Comparison of ENCODE assay signal across 8 cellular contexts in genomic region chr11:68036717-68037239, GRCh38. TPM values are rescaled to one million over a fixed set of nuclear protein-coding genes. Genes with fewer than 3 reads are reported as not detected.
DNase-seq lines count a peak whose midpoint lies in the region; TF ChIP-seq lines count a peak whose summit lies in the region.

No MANE protein-coding gene starts in this region.

- dilution Hi-C loops in mammary epithelial cell (cut with HindIII; ENCODE audit: low sequenced_read_pairs): no loop called here

- no peak overlapping the region for H2AFZ ChIP-seq in mammary epithelial cell (ENCODE audit: low read depth, low read length)

- H3K4me1 ChIP-seq in breast epithelium (peaks cover 12 to 25% of the 10 kb centered on the region in 2 donors), mammary epithelial cell (ENCODE audit: insufficient read depth, low read length) (peaks cover 20% of the 10 kb centered on the region), colonic mucosa (peaks cover 18% of the 10 kb centered on the region), muscle layer of colon (ENCODE audit: insufficient read depth, low read length) (peaks cover 44% of the 10 kb centered on the region), vagina (peaks cover 54% of the 10 kb centered on the region)

- DNase-seq in breast epithelium (ENCODE audit: low spot score in 2 of 2) (peak in 1 of 2 donors; percentile 63), mammary epithelial cell (no peak), colonic mucosa (no peak), vagina (ENCODE audit: extremely low spot score in 2 of 2) (no peak), D341Med (ENCODE audit: low spot score) (no peak), DMS153 (lab: John Stamatoyannopoulos, UW) (no peak)
- DNase-seq in stimulated activated CD8-positive, alpha-beta memory T cell treated with anti-CD3 and anti-CD28 coated beads, Interleukin-4, amount 100 ng/mL, for 48 hours: no peak

- H3K27ac ChIP-seq in breast epithelium (peak overlapping the region; percentile 88 to 92), mammary epithelial cell (ENCODE audit: insufficient read depth, low read depth, low read length) (no peak overlapping the region), colonic mucosa (peak overlapping the region; percentile 70), muscle layer of colon (ENCODE audit: low read depth, low read length) (peak overlapping the region; percentile 85), vagina (peak overlapping the region; percentile 96)

- TF ChIP-seq POLR2A in breast epithelium (IDR thresholded peaks at IDR 0.05) (no peak), vagina (IDR thresholded peaks at IDR 0.05) (no peak)

- BruUV-seq in mammary epithelial cell (replicated peaks; lab: Mats Ljungman, UMichigan): no TSS peak

- no peaks in the 10 kb centered on the region for H4K20me1 ChIP-seq in mammary epithelial cell (ENCODE audit: insufficient read depth, low read length)

- H3K4me3 ChIP-seq in breast epithelium (no peak overlapping the region), mammary epithelial cell (replicated peaks in 1 of 3; ENCODE audit: insufficient read depth in 1 of 3, low read depth in 2 of 3, low read length in 3 of 3) (no peak overlapping the region), colonic mucosa (no peak overlapping the region), muscle layer of colon (ENCODE audit: low read depth in 1 of 2, low read length in 2 of 2) (no peak overlapping the region), vagina (no peak overlapping the region)

- peaks cover 25% of the 10 kb centered on the region for H3K79me2 ChIP-seq in mammary epithelial cell (ENCODE audit: insufficient read depth, low read length)

- WGBS in mammary epithelial cell (ENCODE audit: low coverage, missing lambda C conversion rate): 84% methylated on average over 7 of the region's 14 CpGs

- H3K9me3 ChIP-seq in breast epithelium (no peaks in the 10 kb centered on the region), mammary epithelial cell (replicated peaks; ENCODE audit: insufficient read depth, low read length) (no peaks in the 10 kb centered on the region), colonic mucosa (no peaks in the 10 kb centered on the region), muscle layer of colon (ENCODE audit: low read length) (no peaks in the 10 kb centered on the region), vagina (no peaks in the 10 kb centered on the region)

- intact Hi-C loops in breast epithelium (cut with DNase I; ENCODE audit: low total_unique reads) (no loop called here), mammary epithelial cell (cut with micrococcal nuclease) (no loop called here), colonic mucosa (cut with DNase I) (no loop called here), vagina (cut with DNase I) (no loop called here)

- CTCF ChIA-PET in mammary epithelial cell (lab: Charles Lee; ENCODE audit: low non-redundant PET): no interaction called here

- H3K27me3 ChIP-seq in breast epithelium (no peaks in the 10 kb centered on the region), mammary epithelial cell (ENCODE audit: insufficient read depth, low read length) (no peaks in the 10 kb centered on the region), colonic mucosa (no peaks in the 10 kb centered on the region), muscle layer of colon (ENCODE audit: control insufficient read depth in 1 of 2, insufficient read depth in 2 of 2, low read length in 2 of 2) (no peaks in the 10 kb centered on the region), vagina (no peaks in the 10 kb centered on the region)

- H3K36me3 ChIP-seq in breast epithelium (no peaks in the 10 kb centered on the region), mammary epithelial cell (ENCODE audit: insufficient read depth, low read length) (peaks cover 9% of the 10 kb centered on the region), colonic mucosa (peaks cover 2% of the 10 kb centered on the region), muscle layer of colon (ENCODE audit: insufficient read depth, low read length) (peaks cover 24% of the 10 kb centered on the region), vagina (peaks cover 0 to 17% of the 10 kb centered on the region in 2 donors)

- no peak overlapping the region for H3K4me2 ChIP-seq in mammary epithelial cell (ENCODE audit: insufficient read depth, low read depth, low read length)

- no peak overlapping the region for H3K9ac ChIP-seq in mammary epithelial cell (ENCODE audit: insufficient read depth, low read length)
- H3K9ac ChIP-seq in colonic mucosa (ENCODE audit: low read depth in 2 of 2, low read length in 2 of 2): peak overlapping the region; percentile 46 to 54
- no peak overlapping the region for H3K9ac ChIP-seq in muscle layer of colon (ENCODE audit: low read length)

- TF ChIP-seq CTCF in breast epithelium (IDR thresholded peaks at IDR 0.05) (no peak), mammary epithelial cell (conservative IDR thresholded peaks at IDR 0.05 in 1 of 2, IDR thresholded peaks at IDR 0.05 in 1 of 2; ENCODE audit: extremely low read depth in 1 of 2, insufficient read depth in 1 of 2, low read depth in 1 of 2, low read length in 2 of 2) (no peak), colonic mucosa (IDR thresholded peaks at IDR 0.05) (no peak), vagina (IDR thresholded peaks at IDR 0.05) (no peak)

- in situ Hi-C loops in mammary epithelial cell (cut with MboI; ENCODE audit: low sequenced_read_pairs in 2 of 2): no loop called here

RNA-seq across cellular contexts. Expression of gene TCIRG1, which starts 2.0 kb away (rescaled TPM):
- total RNA-seq in breast epithelium (100 to 1,000 TPM in 1 of 3 donors, 10 to 100 TPM in 2; 71.4 to 135 (median 90.3) TPM), mammary epithelial cell (10 to 100 TPM in 1 of 2 donors, 1 to 10 TPM in 1; 5.0 to 38.9 TPM), colonic mucosa (100 to 1,000 TPM; 133 to 246 TPM), vagina (121 TPM)
- polyA plus RNA-seq in mammary epithelial cell: 28.6 TPM
- 23.8 TPM for polyA minus RNA-seq in mammary epithelial cell

RNA-seq across cellular contexts. Expression of gene NDUFS8, which starts 6.3 kb away (rescaled TPM):
- total RNA-seq in breast epithelium: 100 to 1,000 TPM; 105 to 117 (median 117) TPM
- total RNA-seq in mammary epithelial cell: 100 to 1,000 TPM in 1 of 2 donors, 10 to 100 TPM in 1; 74.7 to 144 TPM
- polyA plus RNA-seq in mammary epithelial cell: 106 TPM
- 171 TPM for polyA minus RNA-seq in mammary epithelial cell
- total RNA-seq in colonic mucosa: 100 to 1,000 TPM; 149 to 247 TPM
- total RNA-seq in vagina: 118 TPM

RNA-seq across cellular contexts. Expression of gene ALDH3B1, which starts 26.7 kb away (rescaled TPM):
- 10 to 100 TPM in 2 of 3 donors, 1 to 10 TPM in 1; 9.8 to 26.4 (median 20.6) TPM for total RNA-seq in breast epithelium
- 10 to 100 TPM; 10.6 to 20.8 TPM for total RNA-seq in mammary epithelial cell
- 8.7 TPM for polyA plus RNA-seq in mammary epithelial cell
- polyA minus RNA-seq in mammary epithelial cell: 2.8 TPM
- total RNA-seq in colonic mucosa: 10 to 100 TPM; 17.7 to 18.8 TPM
- total RNA-seq in vagina: 22.1 TPM

RNA-seq across cellular contexts. Expression of gene UNC93B1, which starts 32.9 kb away (rescaled TPM):
- total RNA-seq in breast epithelium: 10 to 100 TPM; 40.3 to 63.7 (median 49.8) TPM
- total RNA-seq in mammary epithelial cell: 10 to 100 TPM; 20.7 to 22.0 TPM
- polyA plus RNA-seq in mammary epithelial cell: 24.5 TPM
- 30.1 TPM for polyA minus RNA-seq in mammary epithelial cell
- 10 to 100 TPM; 46.3 to 55.4 TPM for total RNA-seq in colonic mucosa
- total RNA-seq in vagina: 30.4 TPM

Comparison
In these comparisons a context has a peak if more than half of its experiments do, and no peak if none do; other contexts are left out.
1. H3K9ac ChIP-seq: peak in colonic mucosa (2 of 2); none in mammary epithelial cell (single experiment) and muscle layer of colon (single experiment).